ENCODE assay signal across 1 cellular context in the genomic region with DNA sequence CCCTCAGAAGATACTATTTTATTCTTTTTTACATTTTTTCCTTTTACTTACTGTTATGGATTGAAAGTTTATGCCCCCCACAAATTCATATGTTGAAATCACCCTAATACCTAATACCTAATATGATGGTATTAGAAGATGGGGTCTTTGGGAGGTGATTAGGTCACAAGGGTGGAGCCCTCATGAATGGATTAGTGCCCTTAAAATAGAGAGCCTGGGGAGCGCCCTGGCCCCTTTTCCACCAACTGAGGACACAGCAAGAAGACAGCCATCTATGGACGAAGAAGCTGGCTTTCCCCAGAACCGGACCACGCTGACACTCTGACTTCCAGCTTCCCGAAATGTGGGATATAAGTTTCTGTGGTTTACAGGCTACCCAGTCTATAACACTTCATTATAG.
TF ChIP-seq lines count a peak whose summit lies in the region.

No MANE protein-coding gene starts in this region.

TF ChIP-seq in HepG2, 621 proteins besides CTCF, POLR2A, EP300 and RAD21:
- TF ChIP-seq ZNF282 (IDR thresholded peaks at IDR 0.05; ENCODE audit: partially characterized antibody) = no peak
- TF ChIP-seq ZNF264 (CRISPR knock-in tag; IDR thresholded peaks at IDR 0.05) = peak; percentile 95
